ENCODE assay signal across 8 cellular contexts in the genomic region with DNA sequence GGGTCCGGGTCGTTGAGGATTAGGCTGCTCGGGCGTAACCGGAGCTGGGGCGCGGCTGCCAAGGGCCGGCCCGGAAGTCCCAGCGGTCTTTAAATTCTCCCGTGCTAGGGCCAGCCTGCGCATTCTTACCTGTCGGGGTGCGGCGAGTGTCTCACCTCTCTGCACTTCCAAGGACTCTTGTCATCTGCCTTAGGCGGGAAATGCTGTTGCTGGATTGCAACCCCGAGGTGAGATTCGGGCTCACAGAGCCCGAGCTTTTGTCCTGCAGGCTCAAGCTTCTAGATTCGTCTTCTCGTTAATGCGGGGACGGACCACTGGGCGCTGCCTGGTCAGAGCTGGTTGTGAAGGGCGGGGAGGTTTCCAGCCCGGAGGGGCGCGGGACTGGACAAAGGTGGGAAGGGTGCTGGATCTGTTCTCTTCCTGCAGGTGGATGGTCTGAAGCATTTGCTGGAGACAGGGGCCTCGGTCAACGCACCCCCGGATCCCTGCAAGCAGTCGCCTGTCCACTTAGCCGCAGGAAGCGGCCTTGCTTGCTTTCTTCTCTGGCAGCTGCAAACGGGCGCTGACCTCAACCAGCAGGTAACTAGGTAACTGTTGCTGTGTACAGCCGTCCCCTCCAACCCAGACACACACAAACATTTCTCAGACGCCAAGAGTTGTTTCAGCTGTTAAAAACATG. TPM values are rescaled to one million over a fixed set of nuclear protein-coding genes. Genes with fewer than 3 reads are reported as not detected.
DNase-seq lines count a peak whose midpoint lies in the region; FAIRE-seq and TF ChIP-seq lines count a peak whose summit lies in the region.

A gene with protein sequence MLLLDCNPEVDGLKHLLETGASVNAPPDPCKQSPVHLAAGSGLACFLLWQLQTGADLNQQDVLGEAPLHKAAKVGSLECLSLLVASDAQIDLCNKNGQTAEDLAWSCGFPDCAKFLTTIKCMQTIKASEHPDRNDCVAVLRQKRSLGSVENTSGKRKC (plus strand): TSS at position 118 of the 679 bp plus-strand sequence. CDS start 83 bp downstream, at position 201.

- no peak for TF ChIP-seq POLR2A in breast epithelium (IDR thresholded peaks at IDR 0.05)

- H3K4me1 ChIP-seq in BLaER1 (peaks cover 71% of the 10 kb centered on the region), GM23248 (ENCODE audit: insufficient read depth) (peaks cover 27% of the 10 kb centered on the region), breast epithelium (no peaks in the 10 kb centered on the region), keratinocyte (ENCODE audit: control insufficient read depth, extremely low read depth, insufficient read depth, low read length) (peaks cover 19% of the 10 kb centered on the region), smooth muscle cell (ENCODE audit: low read depth) (peaks cover 25% of the 10 kb centered on the region)

- WGBS in GM23248 (ENCODE audit: low coverage in 1 of 2, low lambda C conversion rate in 2 of 2, missing lambda C conversion rate in 2 of 2), 2 experiments = 1 to 2% methylated on average over 38 of the region's 38 CpGs
- WGBS in smooth muscle cell (ENCODE audit: low lambda C conversion rate) = 3% methylated on average over 37 of the region's 38 CpGs

- peak within 1 kb of the TSS; percentile 84 for H3K9ac ChIP-seq in BLaER1
- peak within 1 kb of the TSS; percentile 84 for H3K9ac ChIP-seq in GM23248
- peak within 1 kb of the TSS; percentile 91 for H3K9ac ChIP-seq in keratinocyte (ENCODE audit: control insufficient read depth, extremely low read depth, insufficient read depth, low read length)
- H3K9ac ChIP-seq in smooth muscle cell (ENCODE audit: low read depth) = peak within 1 kb of the TSS; percentile 71

- H3K79me2 ChIP-seq in GM23248 (ENCODE audit: insufficient read depth) = no peaks in the 10 kb centered on the region; the same call in 1 of the 2 replicates
- H3K79me2 ChIP-seq in keratinocyte (ENCODE audit: control insufficient read depth, insufficient read depth, low read length) = no peaks in the 10 kb centered on the region
- H3K79me2 ChIP-seq in smooth muscle cell (ENCODE audit: low read depth) = no peaks in the 10 kb centered on the region

- no peaks in the 10 kb centered on the region for H3K9me1 ChIP-seq in keratinocyte (ENCODE audit: control insufficient read depth, extremely low read depth, insufficient read depth, low read length)

- H3K4me3 ChIP-seq in BLaER1 = peak within 1 kb of the TSS; percentile 93
- H3K4me3 ChIP-seq in GM23248 = peak within 1 kb of the TSS; percentile 93
- peak within 1 kb of the TSS; percentile 76 to 89 (median 86) for H3K4me3 ChIP-seq in breast epithelium
- H3K4me3 ChIP-seq in keratinocyte (ENCODE audit: control insufficient read depth in 2 of 3, extremely low read depth in 1 of 3, insufficient read depth in 2 of 3, low read depth in 1 of 3, low read length in 3 of 3) = peak within 1 kb of the TSS; percentile 61 to 87 (median 81)
- peak within 1 kb of the TSS; percentile 70 for H3K4me3 ChIP-seq in smooth muscle cell

- H3K9me3 ChIP-seq in BLaER1 (no peaks in the 10 kb centered on the region), GM23248 (ENCODE audit: low read depth) (no peaks in the 10 kb centered on the region), breast epithelium (no peaks in the 10 kb centered on the region), keratinocyte (ENCODE audit: control insufficient read depth, low read depth, low read length) (no peaks in the 10 kb centered on the region), smooth muscle cell (replicated peaks; ENCODE audit: low read depth) (no peaks in the 10 kb centered on the region)

- intact Hi-C loops in breast epithelium (cut with DNase I; ENCODE audit: low total_unique reads) = loop anchor here (10.0 kb wide), 1 partner anchor 192 kb away; the partner anchor contains the start of genes CFAP97 and SNX25

- no peaks in the 10 kb centered on the region for H3K27me3 ChIP-seq in BLaER1
- no peaks in the 10 kb centered on the region for H3K27me3 ChIP-seq in GM23248 (replicated peaks; ENCODE audit: insufficient read depth)
- no peaks in the 10 kb centered on the region for H3K27me3 ChIP-seq in breast epithelium
- H3K27me3 ChIP-seq in keratinocyte (ENCODE audit: control insufficient read depth, extremely low read depth, insufficient read depth, low read length) = no peaks in the 10 kb centered on the region
- H3K27me3 ChIP-seq in smooth muscle cell (ENCODE audit: low read depth) = no peaks in the 10 kb centered on the region

- TF ChIP-seq CTCF in breast epithelium (IDR thresholded peaks at IDR 0.05) = peak in 1 of 3 donors; percentile 50
- TF ChIP-seq CTCF in keratinocyte (optimal IDR thresholded peaks at IDR 0.05 in 1 of 3, IDR thresholded peaks at IDR 0.05 in 1 of 3, conservative IDR thresholded peaks at IDR 0.05 in 1 of 3; ENCODE audit: extremely low read depth in 1 of 3, insufficient read depth in 2 of 3, low read length in 3 of 3) = no peak
- no peak for TF ChIP-seq CTCF in smooth muscle cell (IDR thresholded peaks at IDR 0.05; ENCODE audit: borderline replicate concordance, insufficient read depth, poor library complexity, severe bottlenecking)

- peaks cover 23% of the 10 kb centered on the region for H3F3A ChIP-seq in GM23248 (ENCODE audit: insufficient read depth)
- peaks cover 14% of the 10 kb centered on the region for H3F3A ChIP-seq in smooth muscle cell (ENCODE audit: low read depth)

- H3K9me2 ChIP-seq in GM23248 (ENCODE audit: insufficient read depth) = no peaks in the 10 kb centered on the region

- DNase-seq in GM23248 (peak; percentile 71), NCI-H774 (lab: John Stamatoyannopoulos, UW) (peak; percentile 30), breast epithelium (ENCODE audit: low spot score in 2 of 2) (peak; percentile 63 to 77), keratinocyte (ENCODE audit: low read depth, low spot score) (no peak), smooth muscle cell (lab: John Stamatoyannopoulos, UW; ENCODE audit: unreplicated experiment) (no peak), NOMO-1 treated with DMSO at 0.1 percent for 48 hours (lab: John Stamatoyannopoulos, UW; ENCODE audit: unreplicated experiment) (no peak)
- DNase-seq in effector CD4-positive, alpha-beta T cell = no peak

- peaks cover 5% of the 10 kb centered on the region; the same call in 1 of the 2 replicates for H4K20me1 ChIP-seq in BLaER1
- no peaks in the 10 kb centered on the region for H4K20me1 ChIP-seq in GM23248 (ENCODE audit: insufficient read depth)
- no peaks in the 10 kb centered on the region for H4K20me1 ChIP-seq in keratinocyte (ENCODE audit: control insufficient read depth, extremely low read depth, insufficient read depth, low read length)
- H4K20me1 ChIP-seq in smooth muscle cell (ENCODE audit: low read depth) = no peaks in the 10 kb centered on the region

- H3K27ac ChIP-seq in BLaER1 = peak within 1 kb of the TSS; percentile 88
- H3K27ac ChIP-seq in GM23248 = peak within 1 kb of the TSS; percentile 81
- H3K27ac ChIP-seq in breast epithelium = peak within 1 kb of the TSS; percentile 99 to 100
- H3K27ac ChIP-seq in keratinocyte (ENCODE audit: control insufficient read depth, insufficient read depth, low read length) = peak within 1 kb of the TSS; percentile 93
- peak within 1 kb of the TSS; percentile 94 for H3K27ac ChIP-seq in smooth muscle cell (ENCODE audit: low read depth)

- dilution Hi-C loops in keratinocyte (cut with MboI; ENCODE audit: extremely low pct_ligation_motif_present, low sequenced_read_pairs) = no loop called here

- H3K36me3 ChIP-seq in BLaER1 = peaks cover 24% of the 10 kb centered on the region
- peaks cover 24% of the 10 kb centered on the region; the same call in 1 of the 2 replicates for H3K36me3 ChIP-seq in GM23248 (ENCODE audit: low read depth)
- no peaks in the 10 kb centered on the region for H3K36me3 ChIP-seq in breast epithelium
- peaks cover 3 to 5% of the 10 kb centered on the region in 2 experiments for H3K36me3 ChIP-seq in keratinocyte (ENCODE audit: control insufficient read depth in 2 of 2, extremely low read depth in 1 of 2, insufficient read depth in 2 of 2, low read length in 2 of 2)
- peaks cover 16% of the 10 kb centered on the region for H3K36me3 ChIP-seq in smooth muscle cell (ENCODE audit: low read depth)

- FAIRE-seq in keratinocyte (lab: Jason Lieb, UNC) = no peak

- in situ Hi-C loops in GM23248 (cut with MboI) = no loop called here

- H2AFZ ChIP-seq in GM23248 (peak within 1 kb of the TSS; percentile 88), keratinocyte (ENCODE audit: control insufficient read depth, low read length) (peak within 1 kb of the TSS; percentile 73), smooth muscle cell (ENCODE audit: low read depth) (peak within 1 kb of the TSS; percentile 63)

- H3K4me2 ChIP-seq in BLaER1 (peak within 1 kb of the TSS; percentile 90), GM23248 (ENCODE audit: unreplicated experiment) (peak within 1 kb of the TSS; percentile 98), keratinocyte (ENCODE audit: control insufficient read depth, extremely low read depth, insufficient read depth, low read depth, low read length) (peak within 1 kb of the TSS; percentile 97), smooth muscle cell (peak within 1 kb of the TSS; percentile 95)

RNA-seq across cellular contexts. Expression of the gene that starts here (rescaled TPM):
- total RNA-seq in GM23248 (2014; rRNA removed; shearing (Covaris generic)) = 4.4 and 11.1 TPM in 2 replicates
- polyA plus RNA-seq in GM23248 (2016; fragmentation: Nextera tagmentation; extraction: Ambion mirVana) (17.6 and 19.0 TPM in 2 replicates), keratinocyte (4.4 to 9.4 TPM (median 8.0 TPM) in 3 replicates), smooth muscle cell (15.5 and 19.8 TPM in 2 replicates)
- total RNA-seq in breast epithelium (10 to 100 TPM in 2 of 3 donors, 1 to 10 TPM in 1; 9.0 to 15.5 (median 10.2) TPM), smooth muscle cell (10.4 and 17.9 TPM in 2 replicates)
- 62.4 TPM for polyA plus RNA-seq in keratinocyte (2011; ENCODE audit: low read depth)
- 4.4 and 6.7 TPM in 2 replicates for polyA plus RNA-seq in keratinocyte (2011; cell fraction: cytosol; rRNA removed)
- polyA plus RNA-seq in keratinocyte (2011; cell fraction: nucleus; rRNA removed) = 13.7 and 16.2 TPM in 2 replicates
- 5.7 and 91.9 TPM in 2 replicates for polyA plus RNA-seq in keratinocyte (2012; ENCODE audit: low replicate concordance)
- 0.30 to 4.5 TPM (median 2.9 TPM) in 3 replicates for polyA minus RNA-seq in keratinocyte
- not detected for polyA minus RNA-seq in keratinocyte (2011; cell fraction: cytosol; rRNA and poly(A)+ RNA removed)
- polyA minus RNA-seq in keratinocyte (2011; cell fraction: nucleus; rRNA and poly(A)+ RNA removed) = 8.7 and 11.0 TPM in 2 replicates

Comparison
In these comparisons a context has a peak if more than half of its experiments do, and no peak if none do; other contexts are left out.
1. DNase-seq: peak in GM23248 (single experiment), NCI-H774 (single experiment) and breast epithelium (2 of 2); none in keratinocyte (single experiment), smooth muscle cell (single experiment), effector CD4-positive, alpha-beta T cell (single experiment) and NOMO-1 treated with DMSO at 0.1 percent for 48 hours (single experiment).
2. Peak in every context shown above with its lines, with median percentiles within 50 percentile points of each other: H3K27ac ChIP-seq, H3K4me2 ChIP-seq, H3K4me3 ChIP-seq, H3K9ac ChIP-seq and H2AFZ ChIP-seq.